ENCODE assay signal across 9 cellular contexts in the genomic region with DNA sequence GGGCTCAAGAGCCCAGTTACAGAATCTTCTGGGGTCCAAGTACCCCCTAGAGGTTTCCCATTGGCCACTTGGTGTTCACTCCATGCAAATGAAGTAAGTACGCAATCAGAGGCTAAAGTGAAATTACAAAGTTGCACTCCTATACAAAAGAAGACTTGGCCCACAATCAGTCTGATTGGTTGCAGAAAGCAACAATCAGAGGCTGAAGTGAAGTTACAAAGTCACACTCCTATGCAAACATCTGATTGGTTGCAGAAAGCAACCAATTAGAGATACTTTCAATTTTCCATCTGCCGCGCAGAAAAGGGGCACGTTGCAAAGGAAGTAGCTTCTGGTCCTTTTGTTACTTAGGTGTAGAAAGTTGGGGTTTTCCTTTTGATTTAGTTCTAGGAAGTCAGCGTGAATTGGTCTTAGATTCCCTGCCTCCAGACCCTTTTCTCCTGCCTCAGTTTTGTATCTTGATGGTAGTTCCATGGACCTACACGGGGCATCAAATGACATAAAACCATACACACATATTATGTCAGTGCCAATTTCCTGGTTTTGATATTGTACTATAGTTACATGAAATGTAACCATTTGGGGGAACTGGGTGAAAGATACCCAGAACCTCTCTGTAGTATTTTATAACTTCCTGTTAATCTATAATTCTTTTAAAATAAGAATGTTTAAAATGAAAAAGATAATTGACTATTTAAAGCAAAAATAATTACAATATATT. TPM values are rescaled to one million over a fixed set of nuclear protein-coding genes. Genes with fewer than 3 reads are reported as not detected.
A peak's percentile ranks its signal among the peaks of the same experiment; 100 is the strongest.
DNase-seq lines count a peak whose midpoint lies in the region; ATAC-seq, FAIRE-seq and TF ChIP-seq lines count a peak whose summit lies in the region.
"Had no signal": no experiment of that assay in that cellular context is flagged by ENCODE, and none has a peak within 500 bp of the region (broad histone marks: within the 10 kb centered on the region; RNA-seq: fewer than 3 reads in every experiment).

No MANE protein-coding gene starts in this region.

- DNase-seq in H54 (ENCODE audit: insufficient read length, low spot score) (no peak), NCI-H2196 treated with DMSO at 0.1 percent for 48 hours (lab: John Stamatoyannopoulos, UW; ENCODE audit: unreplicated experiment) (no peak), GM10266 (ENCODE audit: extremely low spot score) (no peak)
- DNase-seq in activated CD4-positive, alpha-beta T cell treated with anti-CD3 and anti-CD28 coated beads for 1 hour: peak; percentile 8

- no peaks in the 10 kb centered on the region for H3K9me3 ChIP-seq in skeletal muscle satellite cell (replicated peaks; ENCODE audit: low read length)

- H3K36me3 ChIP-seq in skeletal muscle satellite cell (ENCODE audit: insufficient read depth, low read length): no peaks in the 10 kb centered on the region

- no peak overlapping the region for H3K4me3 ChIP-seq in skeletal muscle satellite cell (ENCODE audit: low read length)
- H3K4me3 ChIP-seq: SK-N-MC had no signal

- no peaks in the 10 kb centered on the region for H3K4me1 ChIP-seq in skeletal muscle satellite cell (ENCODE audit: control insufficient read depth, insufficient read depth, low read length)

- TF ChIP-seq CTCF in GM10266 (IDR thresholded peaks at IDR 0.05; ENCODE audit: control insufficient read depth, insufficient read depth, low read depth, missing control alignments): no peak

- TF ChIP-seq POLR2A in H54 (IDR thresholded peaks at IDR 0.05; ENCODE audit: low read depth, low read length): no peak

- ATAC-seq in HG03097 (IDR thresholded peaks at IDR 0.05; ENCODE audit: low FRiP score, unreplicated experiment) (no peak), GM18502 (IDR thresholded peaks at IDR 0.05; ENCODE audit: poor library complexity, unreplicated experiment) (no peak)

- H3K4me2 ChIP-seq in skeletal muscle satellite cell (ENCODE audit: low read length): peak overlapping the region; percentile 68

- peaks cover 42% of the 10 kb centered on the region for H3K27me3 ChIP-seq in skeletal muscle satellite cell (ENCODE audit: control insufficient read depth, insufficient read depth, low read length)

- FAIRE-seq in H54 (lab: Jason Lieb, UNC) (peak; percentile 64), colon (lab: Jason Lieb, UNC) (peak; percentile 96)

- no peak overlapping the region for H3K9ac ChIP-seq in skeletal muscle satellite cell (ENCODE audit: low read depth, low read length)

RNA-seq across cellular contexts. Expression of a gene that starts 12.4 kb away (rescaled TPM):
- 4.4 and 8.9 TPM in 2 replicates for total RNA-seq in skeletal muscle satellite cell (2012; rRNA removed)

RNA-seq across cellular contexts. Expression of a gene that starts 37.5 kb away (rescaled TPM):
- 0.44 and 0.51 TPM in 2 replicates for total RNA-seq in skeletal muscle satellite cell (2012; rRNA removed)
